In the genomic region with DNA sequence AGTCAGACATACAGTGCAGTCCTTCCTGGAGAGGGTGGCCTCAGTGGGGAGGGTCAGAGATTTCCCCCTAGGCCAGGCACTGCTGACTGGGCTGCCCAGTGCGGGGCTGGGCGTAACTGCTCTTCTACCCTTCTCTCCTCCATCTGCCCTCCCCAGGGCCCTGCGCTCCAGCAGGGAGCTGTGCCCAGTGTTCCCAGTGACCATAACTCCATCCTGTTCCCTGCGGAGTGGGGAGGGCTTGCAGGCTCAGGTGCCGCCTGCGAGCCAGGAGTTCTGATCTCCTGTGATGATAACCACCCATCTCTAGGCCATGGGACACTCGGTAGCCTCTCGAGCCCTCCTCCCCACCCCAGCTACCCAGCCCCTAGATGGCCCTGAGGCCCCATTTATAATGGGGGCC, we compare ENCODE assay signal across 12 cellular contexts.
DNase-seq lines count a peak whose midpoint lies in the region; ATAC-seq and TF ChIP-seq lines count a peak whose summit lies in the region.
"Had no signal": no experiment of that assay in that cellular context is flagged by ENCODE, and none has a peak within 500 bp of the region (broad histone marks: within the 10 kb centered on the region; RNA-seq: fewer than 3 reads in every experiment).

No MANE protein-coding gene starts in this region.

- H3K4me1 ChIP-seq in cardiac muscle cell (ENCODE audit: low read depth) = peaks cover 46% of the 10 kb centered on the region
- H3K4me1 ChIP-seq in naive thymus-derived CD4-positive, alpha-beta T cell (ENCODE audit: control insufficient read depth in 2 of 2, insufficient read depth in 2 of 2, low read length in 2 of 2) = peaks cover 56 to 67% of the 10 kb centered on the region in 2 donors

- POLR2A ChIA-PET in naive thymus-derived CD4-positive, alpha-beta T cell (lab: Charles Lee) = interaction anchor here (0.6 to 2.8 kb wide), 6 partner anchors 10 to 275 kb away, joined by 3 to 8 read pairs (median 4); no protein-coding TSS in a partner anchor

- peak overlapping the region; percentile 60 for H3K27ac Mint-ChIP-seq in chondrocyte (ENCODE audit: unreplicated experiment)
- H3K27ac Mint-ChIP-seq in naive thymus-derived CD4-positive, alpha-beta T cell = peak overlapping the region; percentile 57 to 95 (median 84)
- H3K27ac Mint-ChIP-seq in type B pancreatic cell = no peak overlapping the region

- peak overlapping the region; percentile 87 for H3K27ac ChIP-seq in cardiac muscle cell
- H3K27ac ChIP-seq in naive thymus-derived CD4-positive, alpha-beta T cell (ENCODE audit: low read depth, low read length) = no peak overlapping the region

- CTCF ChIA-PET in naive thymus-derived CD4-positive, alpha-beta T cell (lab: Charles Lee) = no interaction called here

- no peaks in the 10 kb centered on the region for H3K36me3 ChIP-seq in cardiac muscle cell
- no peaks in the 10 kb centered on the region for H3K36me3 ChIP-seq in naive thymus-derived CD4-positive, alpha-beta T cell (ENCODE audit: control insufficient read depth in 2 of 3, insufficient read depth in 3 of 3, low read length in 3 of 3)

- H3K27me3 ChIP-seq in cardiac muscle cell = no peaks in the 10 kb centered on the region
- no peaks in the 10 kb centered on the region for H3K27me3 ChIP-seq in naive thymus-derived CD4-positive, alpha-beta T cell (ENCODE audit: control insufficient read depth in 2 of 2, insufficient read depth in 2 of 2, low read length in 2 of 2)

- H3K4me1 Mint-ChIP-seq in chondrocyte (ENCODE audit: low read depth) = peaks cover 88% of the 10 kb centered on the region
- H3K4me1 Mint-ChIP-seq in naive thymus-derived CD4-positive, alpha-beta T cell = peaks cover 51 to 85% (median 68%) of the 10 kb centered on the region in 7 donors
- peaks cover 63% of the 10 kb centered on the region for H3K4me1 Mint-ChIP-seq in type B pancreatic cell (ENCODE audit: unreplicated experiment)

- H3K9me3 ChIP-seq in cardiac muscle cell (ENCODE audit: low read depth) = no peaks in the 10 kb centered on the region
- H3K9me3 ChIP-seq in naive thymus-derived CD4-positive, alpha-beta T cell (ENCODE audit: control insufficient read depth in 2 of 3, low read length in 3 of 3) = no peaks in the 10 kb centered on the region

- no peak for TF ChIP-seq CTCF in cardiac muscle cell (IDR thresholded peaks at IDR 0.05; ENCODE audit: low read depth, low read length)
- no peak for TF ChIP-seq CTCF in chondrocyte (IDR thresholded peaks at IDR 0.05)
- TF ChIP-seq CTCF in type B pancreatic cell (conservative IDR thresholded peaks at IDR 0.05) = no peak

- no peak overlapping the region for H3K4me3 ChIP-seq in cardiac muscle cell
- no peak overlapping the region for H3K4me3 ChIP-seq in naive thymus-derived CD4-positive, alpha-beta T cell (ENCODE audit: low read length)

- peaks cover 3% of the 10 kb centered on the region for H3K9me3 Mint-ChIP-seq in chondrocyte (ENCODE audit: low read depth)
- peaks cover 0 to 10% (median 0%) of the 10 kb centered on the region in 11 donors for H3K9me3 Mint-ChIP-seq in naive thymus-derived CD4-positive, alpha-beta T cell
- H3K9me3 Mint-ChIP-seq in type B pancreatic cell = peaks cover 9% of the 10 kb centered on the region

- H3K27me3 Mint-ChIP-seq in chondrocyte (ENCODE audit: low read depth) (no peaks in the 10 kb centered on the region), type B pancreatic cell (no peaks in the 10 kb centered on the region)
- no peaks in the 10 kb centered on the region for H3K27me3 Mint-ChIP-seq in naive thymus-derived CD4-positive, alpha-beta T cell

- intact Hi-C loops in cardiac septum (cut with DNase I) = loop anchor here (5.0 kb wide), 3 partner anchors 51 to 161 kb away; no protein-coding TSS in a partner anchor
- intact Hi-C loops in naive thymus-derived CD4-positive, alpha-beta T cell (cut with micrococcal nuclease) = loop anchor here in 1 of 2 donors (5.0 to 10.0 kb wide), 2 partner anchors 911 to 1442 kb away; a partner anchor contains a TSS

- no peak for ATAC-seq in naive thymus-derived CD4-positive, alpha-beta T cell
- ATAC-seq in GM21576 (IDR thresholded peaks at IDR 0.05; ENCODE audit: unreplicated experiment) = no peak

- DNase-seq in cardiac muscle cell (ENCODE audit: low read depth in 1 of 2, low spot score in 1 of 2) (no peak), cardiac septum (ENCODE audit: low spot score) (no peak), chondrocyte (ENCODE audit: low spot score) (peak; percentile 63), type B pancreatic cell (ENCODE audit: extremely low spot score, unreplicated experiment) (no peak), KG1 (lab: John Stamatoyannopoulos, UW) (no peak), NCI-H146 treated with DMSO at 0.1 percent for 48 hours (lab: John Stamatoyannopoulos, UW; ENCODE audit: unreplicated experiment) (no peak)
- no peak for DNase-seq in naive thymus-derived CD4-positive, alpha-beta T cell
- DNase-seq: amygdala, hypothalamus, NCI-H1417 treated with DMSO at 0.1 percent for 48 hours, NCI-H774 had no signal

- H3K4me3 Mint-ChIP-seq in chondrocyte (ENCODE audit: unreplicated experiment) (no peak overlapping the region), type B pancreatic cell (peak overlapping the region; percentile 69)
- peak overlapping the region in 8 of 10 donors; percentile 14 to 78 (median 45) for H3K4me3 Mint-ChIP-seq in naive thymus-derived CD4-positive, alpha-beta T cell

- H3K36me3 Mint-ChIP-seq in chondrocyte (ENCODE audit: low read depth) = peaks cover 14% of the 10 kb centered on the region
- H3K36me3 Mint-ChIP-seq in naive thymus-derived CD4-positive, alpha-beta T cell = peaks cover 0 to 6% (median 0%) of the 10 kb centered on the region in 5 donors
- H3K36me3 Mint-ChIP-seq in type B pancreatic cell = peaks cover 23% of the 10 kb centered on the region
